8 cellular contexts compared by ENCODE assay signal in genomic region chr4:112637552-112637866, GRCh38. TPM values are rescaled to one million over a fixed set of nuclear protein-coding genes. Genes with fewer than 3 reads are reported as not detected.
DNase-seq lines count a peak whose midpoint lies in the region; ATAC-seq and TF ChIP-seq lines count a peak whose summit lies in the region.

No MANE protein-coding gene starts in this region.

- H4K20me1 ChIP-seq in OCI-LY1 (ENCODE audit: insufficient read depth, low read length): no peaks in the 10 kb centered on the region

- no peaks in the 10 kb centered on the region for H3K27me3 ChIP-seq in OCI-LY1 (ENCODE audit: insufficient read depth, low read length)

- no peaks in the 10 kb centered on the region for H3K9me3 ChIP-seq in OCI-LY1 (ENCODE audit: low read length)

- peaks cover 39% of the 10 kb centered on the region for H3K79me2 ChIP-seq in OCI-LY1 (ENCODE audit: insufficient read depth, low read length)

- ATAC-seq in GM19372 (IDR thresholded peaks at IDR 0.05; ENCODE audit: low read depth, unreplicated experiment) (peak; percentile 1), HG03521 (IDR thresholded peaks at IDR 0.05; ENCODE audit: unreplicated experiment) (no peak)

- H3K4me1 ChIP-seq in OCI-LY1 (ENCODE audit: insufficient read depth, low read length, severe bottlenecking): peaks cover 46% of the 10 kb centered on the region

- DNase-seq in fibroblast of the aortic adventitia (ENCODE audit: low read depth) (no peak), DMS79 (lab: John Stamatoyannopoulos, UW) (no peak), anterior cingulate cortex (lab: John Stamatoyannopoulos, UW) (no peak), NCI-H226 (no peak)

- TF ChIP-seq CTCF in OCI-LY1 (IDR thresholded peaks at IDR 0.05; ENCODE audit: low read length) (no peak), fibroblast of the aortic adventitia (IDR thresholded peaks at IDR 0.05; ENCODE audit: insufficient read depth, low read length) (no peak)

- H3K4me3 ChIP-seq in OCI-LY1 (ENCODE audit: low read depth, low read length, poor library complexity, severe bottlenecking) (peak overlapping the region; percentile 86), fibroblast of the aortic adventitia (ENCODE audit: low read depth, low read length) (peak overlapping the region; percentile 96), skin epidermis (peak overlapping the region; percentile 47 to 78 (median 49))

- H3K4me2 ChIP-seq in OCI-LY1 (ENCODE audit: low read length): peak overlapping the region; percentile 78

- peak overlapping the region; percentile 91 for H3K9ac ChIP-seq in OCI-LY1 (ENCODE audit: low read length)

- no peak overlapping the region; the same call in 1 of the 2 replicates for H2AFZ ChIP-seq in OCI-LY1 (ENCODE audit: low read length)

- H3K9me2 ChIP-seq in OCI-LY1 (ENCODE audit: low read depth, low read length): no peaks in the 10 kb centered on the region

- peaks cover 12% of the 10 kb centered on the region; the same call in 1 of the 2 replicates for H3K36me3 ChIP-seq in OCI-LY1 (ENCODE audit: insufficient read depth, low read length)

- H3F3A ChIP-seq in OCI-LY1 (ENCODE audit: insufficient read depth, low read length): no peaks in the 10 kb centered on the region

- H3K27ac ChIP-seq in OCI-LY1 (ENCODE audit: low read depth, low read length, poor library complexity, severe bottlenecking) (peak overlapping the region; percentile 88), skin epidermis (peak overlapping the region in 20 of 21 experiments; percentile 83 to 98 (median 94))

RNA-seq across cellular contexts. Expression of gene LARP7, which starts 0.6 kb away (rescaled TPM):
- total RNA-seq in fibroblast of the aortic adventitia (ENCODE audit: low replicate concordance): 47.4 and 105 TPM in 2 replicates

RNA-seq across cellular contexts. Expression of gene ZGRF1, which starts 0.8 kb away (rescaled TPM):
- total RNA-seq in fibroblast of the aortic adventitia (ENCODE audit: low replicate concordance): 16.5 and 26.1 TPM in 2 replicates
